In genomic region chr12:4911316-4911994, GRCh38 we compare ENCODE assay signal across 12 cellular contexts. TPM values are rescaled to one million over a fixed set of nuclear protein-coding genes. Genes with fewer than 3 reads are reported as not detected.
DNase-seq lines count a peak whose midpoint lies in the region; ATAC-seq, FAIRE-seq and TF ChIP-seq lines count a peak whose summit lies in the region.
"Had no signal": no experiment of that assay in that cellular context is flagged by ENCODE, and none has a peak within 500 bp of the region (broad histone marks: within the 10 kb centered on the region; RNA-seq: fewer than 3 reads in every experiment).

No MANE protein-coding gene starts in this region.

- peaks cover 2% of the 10 kb centered on the region for H3K9me3 Mint-ChIP-seq in activated naive CD4-positive, alpha-beta T cell treated with anti-CD3 and anti-CD28 coated beads for 36 hours
- H3K9me3 Mint-ChIP-seq in activated B cell treated with CpG ODN at 0.5 μM for 24 hours: no peaks in the 10 kb centered on the region

- H3K27me3 ChIP-seq in stomach smooth muscle (ENCODE audit: control insufficient read depth in 1 of 2, insufficient read depth in 2 of 2, low read length in 2 of 2): peaks cover 12 to 16% of the 10 kb centered on the region in 2 donors
- H3K27me3 ChIP-seq in testis: no peaks in the 10 kb centered on the region

- no peak for ATAC-seq in activated B cell treated with CpG ODN at 0.5 μM for 24 hours (ENCODE audit: low read depth)
- ATAC-seq in GM19463 (IDR thresholded peaks at IDR 0.05; ENCODE audit: unreplicated experiment): no peak

- no peak for FAIRE-seq in kidney (lab: Jason Lieb, UNC)

- POLR2A ChIA-PET in activated B cell treated with CpG ODN at 0.5 μM for 24 hours (lab: Charles Lee): interaction anchor here (0.6 kb wide), 1 partner anchor 586 kb away, joined by 6 read pairs; no protein-coding TSS in a partner anchor

- peaks cover 46% of the 10 kb centered on the region for H3K27me3 Mint-ChIP-seq in activated naive CD4-positive, alpha-beta T cell treated with anti-CD3 and anti-CD28 coated beads for 36 hours (ENCODE audit: low read depth)
- peaks cover 49% of the 10 kb centered on the region for H3K27me3 Mint-ChIP-seq in activated B cell treated with CpG ODN at 0.5 μM for 24 hours

- CTCF ChIA-PET in activated naive CD4-positive, alpha-beta T cell treated with anti-CD3 and anti-CD28 coated beads for 36 hours (lab: Charles Lee): interaction anchor here (1.1 to 1.7 kb wide), 2 partner anchors 54 to 57 kb away, joined by 3 to 7 read pairs; no protein-coding TSS in a partner anchor
- CTCF ChIA-PET in activated B cell treated with CpG ODN at 0.5 μM for 24 hours (lab: Charles Lee): interaction anchor here (0.8 to 0.9 kb wide), 2 partner anchors 53 to 95 kb away, joined by 3 to 4 read pairs; no protein-coding TSS in a partner anchor

- H3K4me3 ChIP-seq in kidney (ENCODE audit: low read length in 2 of 2): no peak overlapping the region
- peak overlapping the region; percentile 85 to 92 for H3K4me3 ChIP-seq in stomach smooth muscle (ENCODE audit: low read length in 2 of 2)
- H3K4me3 ChIP-seq in testis: no peak overlapping the region

- H3K36me3 ChIP-seq in kidney (ENCODE audit: control insufficient read depth in 1 of 2, insufficient read depth in 2 of 2, low read length in 2 of 2): no peaks in the 10 kb centered on the region
- no peaks in the 10 kb centered on the region for H3K36me3 ChIP-seq in stomach smooth muscle (ENCODE audit: control insufficient read depth in 2 of 2, insufficient read depth in 2 of 2, low read length in 2 of 2)
- H3K36me3 ChIP-seq in testis (ENCODE audit: low read depth, missing control alignments): no peaks in the 10 kb centered on the region
- H3K36me3 ChIP-seq: BLaER1 treated with 17β-estradiol and CSF1 and Interleukin-3, amounts not matched to agents 10 nM and 100 nM had no signal

- intact Hi-C loops in activated naive CD4-positive, alpha-beta T cell treated with anti-CD3 and anti-CD28 coated beads for 36 hours (cut with micrococcal nuclease): loop anchor here (5.0 kb wide), 1 partner anchor 54 kb away; no protein-coding TSS in a partner anchor
- intact Hi-C loops in activated B cell treated with CpG ODN at 0.5 μM for 24 hours (cut with micrococcal nuclease): loop anchor here (2.0 kb wide), 1 partner anchor 55 kb away; no protein-coding TSS in a partner anchor
- intact Hi-C loops in kidney (cut with DNase I): no loop called here
- intact Hi-C loops in testis (cut with DNase I; ENCODE audit: low total_unique reads): no loop called here

- H3K27ac Mint-ChIP-seq in activated naive CD4-positive, alpha-beta T cell treated with anti-CD3 and anti-CD28 coated beads for 36 hours: no peak overlapping the region
- H3K27ac Mint-ChIP-seq in activated B cell treated with CpG ODN at 0.5 μM for 24 hours: no peak overlapping the region

- no peak for TF ChIP-seq POLR2A in testis (IDR thresholded peaks at IDR 0.05)

- H3K4me3 Mint-ChIP-seq in activated naive CD4-positive, alpha-beta T cell treated with anti-CD3 and anti-CD28 coated beads for 36 hours: peak overlapping the region; percentile 17
- peak overlapping the region; percentile 73 for H3K4me3 Mint-ChIP-seq in activated B cell treated with CpG ODN at 0.5 μM for 24 hours

- peaks cover 0 to 4% of the 10 kb centered on the region in 2 donors for H3K4me1 ChIP-seq in kidney (ENCODE audit: control insufficient read depth in 1 of 2, insufficient read depth in 1 of 2, low read depth in 1 of 2, low read length in 2 of 2)
- peaks cover 20% of the 10 kb centered on the region for H3K4me1 ChIP-seq in stomach smooth muscle (ENCODE audit: control insufficient read depth, insufficient read depth, low read length)
- H3K4me1 ChIP-seq in testis: peaks cover 19% of the 10 kb centered on the region

- peaks cover 14% of the 10 kb centered on the region for H3K4me1 Mint-ChIP-seq in activated naive CD4-positive, alpha-beta T cell treated with anti-CD3 and anti-CD28 coated beads for 36 hours (ENCODE audit: low read depth)
- H3K4me1 Mint-ChIP-seq in activated B cell treated with CpG ODN at 0.5 μM for 24 hours: peaks cover 25% of the 10 kb centered on the region

- DNase-seq in activated naive CD4-positive, alpha-beta T cell treated with anti-CD3 and anti-CD28 coated beads for 36 hours: no peak
- DNase-seq in activated naive CD4-positive, alpha-beta T cell treated with Interleukin-2 at 50 U/mL for 16 hours: no peak
- DNase-seq in activated B cell treated with CpG ODN at 0.5 μM for 24 hours: no peak
- DNase-seq in kidney: peak; percentile 72
- no peak for DNase-seq in testis
- DNase-seq in NCI-H524 treated with DMSO at 0.1 percent for 48 hours (lab: John Stamatoyannopoulos, UW): no peak
- DNase-seq: activated CD4-positive, CD25-positive, alpha-beta regulatory T cell; SHP77 had no signal

- H3K9me3 ChIP-seq in kidney (ENCODE audit: control insufficient read depth in 1 of 2, low read length in 2 of 2): no peaks in the 10 kb centered on the region
- no peaks in the 10 kb centered on the region for H3K9me3 ChIP-seq in stomach smooth muscle (ENCODE audit: control insufficient read depth in 2 of 2, low read length in 2 of 2)
- no peaks in the 10 kb centered on the region for H3K9me3 ChIP-seq in testis

- no peaks in the 10 kb centered on the region for H3K36me3 Mint-ChIP-seq in activated naive CD4-positive, alpha-beta T cell treated with anti-CD3 and anti-CD28 coated beads for 36 hours (ENCODE audit: low read depth)
- H3K36me3 Mint-ChIP-seq in activated B cell treated with CpG ODN at 0.5 μM for 24 hours (ENCODE audit: low read depth): no peaks in the 10 kb centered on the region

- no peak overlapping the region for H3K9ac ChIP-seq in kidney (ENCODE audit: low read length in 2 of 2)
- H3K9ac ChIP-seq in stomach smooth muscle (ENCODE audit: low read length in 2 of 2): peak overlapping the region in 1 of 2 donors; percentile 75
- H3K9ac ChIP-seq: BLaER1 treated with 17β-estradiol and CSF1 and Interleukin-3, amounts not matched to agents 10 nM and 100 nM had no signal

- WGBS in testis, 2 donors: 26 to 38% methylated on average over 32 to 61 of the region's 61 CpGs

- H3K27ac ChIP-seq in kidney (ENCODE audit: low read depth in 2 of 2, low read length in 2 of 2): no peak overlapping the region
- no peak overlapping the region for H3K27ac ChIP-seq in stomach smooth muscle (ENCODE audit: low read length)
- no peak overlapping the region for H3K27ac ChIP-seq in testis
- H3K27ac ChIP-seq: BLaER1 treated with 17β-estradiol and CSF1 and Interleukin-3, amounts not matched to agents 10 nM and 100 nM; hepatocyte had no signal

- TF ChIP-seq CTCF in activated B cell treated with CpG ODN at 0.5 μM for 24 hours (IDR thresholded peaks at IDR 0.05) (no peak), kidney (IDR thresholded peaks at IDR 0.05; ENCODE audit: borderline replicate concordance, extremely low read depth, insufficient read depth) (no peak), testis (IDR thresholded peaks at IDR 0.05) (no peak)

RNA-seq across cellular contexts. Expression of gene KCNA1, which starts 1.8 kb away (rescaled TPM):
- total RNA-seq in activated naive CD4-positive, alpha-beta T cell treated with anti-CD3 and anti-CD28 coated beads for 36 hours: under 1 TPM in 1 of 2 experiments, not detected in 1; 0.05 TPM
- total RNA-seq in activated B cell treated with CpG ODN at 0.5 μM for 24 hours (0.04 TPM in 1 of 2 replicates, not detected in the other), kidney (not detected), testis (under 1 TPM in 1 of 2 donors, not detected in 1; 0.08 TPM)
- polyA plus RNA-seq in kidney (ENCODE audit: insufficient read depth, low read depth, low replicate concordance) (not detected), testis (ENCODE audit: insufficient read depth, low read depth, low replicate concordance) (0.13 TPM)
- polyA plus RNA-seq: hepatocyte had no signal

Comparison
In these comparisons a context has a peak if more than half of its experiments do, and no peak if none do; other contexts are left out.
1. H3K4me3 ChIP-seq: peak in stomach smooth muscle (2 of 2); none in kidney (0 of 2) and testis (0 of 2).
2. intact Hi-C loops: an anchor here in activated naive CD4-positive, alpha-beta T cell treated with anti-CD3 and anti-CD28 coated beads for 36 hours (5.0 kb wide) and activated B cell treated with CpG ODN at 0.5 μM for 24 hours (2.0 kb wide); none called in kidney and testis.